28 cellular contexts compared by ENCODE assay signal in genomic region chr7:3606436-3606835, GRCh38.
"Had no signal": no experiment of that assay in that cellular context is flagged by ENCODE, and none has a peak within 500 bp of the region (broad histone marks: within the 10 kb centered on the region; RNA-seq: fewer than 3 reads in every experiment).

No MANE protein-coding gene starts in this region.

- H3K79me2 ChIP-seq: hepatocyte had no signal

- H3K4me1 ChIP-seq: colonic mucosa, heart left ventricle, left lung, right atrium auricular region, suprapubic skin, transverse colon had no signal

- H2AFZ ChIP-seq: hepatocyte had no signal

- DNase-seq: colonic mucosa; effector memory CD4-positive, alpha-beta T cell; erythroblast; esophagus squamous epithelium; foreskin melanocyte; heart left ventricle; kidney; left lung; mesendoderm; midbrain; naive thymus-derived CD8-positive, alpha-beta T cell; pancreas; stimulated activated CD4-positive, alpha-beta T cell treated with anti-CD3 and anti-CD28 coated beads, Interleukin-12 subunit alpha, Interleukin-12 subunit beta, amount 100 ng/mL, for 4 hours; stimulated activated CD4-positive, alpha-beta T cell treated with anti-CD3 and anti-CD28 coated beads, Interleukin-1b, Interleukin-23, amount 100 ng/mL, for 48 hours; stimulated activated CD4-positive, alpha-beta T cell treated with anti-CD3 and anti-CD28 coated beads, Interleukin-4, amount 100 ng/mL, for 1 hour; stimulated activated CD8-positive, alpha-beta memory T cell treated with anti-CD3 and anti-CD28 coated beads, Interleukin-4, amount 100 ng/mL, for 48 hours; stimulated activated naive CD4-positive, alpha-beta T cell; stimulated activated naive CD8-positive, alpha-beta T cell treated with anti-CD3 and anti-CD28 coated beads, Interleukin-15, amount 100 ng/mL, for 72 hours; transverse colon had no signal

- H3K4me3 ChIP-seq: colonic mucosa, esophagus squamous epithelium, heart left ventricle, hepatocyte, left lung, pancreas, right atrium auricular region, smooth muscle cell, suprapubic skin, transverse colon had no signal

- H3K27me3 Mint-ChIP-seq: dendritic cell treated with granulocyte-macrophage colony-stimulating factor and Interleukin-4, amounts not matched to agents 40 ng/mL and 50 ng/mL, for 4 days; stimulated activated naive CD8-positive, alpha-beta T cell treated with anti-CD3 and anti-CD28 coated beads, Interleukin-15, amount 100 ng/mL, for 72 hours had no signal

- H3K4me1 Mint-ChIP-seq: central memory CD8-positive, alpha-beta T cell; neural crest cell; stimulated activated naive CD8-positive, alpha-beta T cell treated with anti-CD3 and anti-CD28 coated beads, Interleukin-15, amount 100 ng/mL, for 72 hours had no signal

- H3K27ac ChIP-seq: colonic mucosa, esophagus squamous epithelium, heart left ventricle, hepatocyte, left lung, neutrophil, right atrium auricular region, suprapubic skin, transverse colon had no signal

- H3K27ac Mint-ChIP-seq: dendritic cell treated with granulocyte-macrophage colony-stimulating factor and Interleukin-4, amounts not matched to agents 40 ng/mL and 50 ng/mL, for 4 days; naive thymus-derived CD8-positive, alpha-beta T cell had no signal

- H3K9me3 ChIP-seq: colonic mucosa, neutrophil, pancreas, suprapubic skin, transverse colon had no signal

- H3K27me3 ChIP-seq: colonic mucosa, hepatocyte, left lung, neutrophil, pancreas, right atrium auricular region, suprapubic skin, transverse colon had no signal

- ATAC-seq: heart left ventricle; left lung; naive thymus-derived CD8-positive, alpha-beta T cell; pancreas; sciatic nerve; stimulated activated naive CD8-positive, alpha-beta T cell treated with anti-CD3 and anti-CD28 coated beads, Interleukin-15, amount 100 ng/mL, for 72 hours had no signal

- H3K4me3 Mint-ChIP-seq: central memory CD8-positive, alpha-beta T cell; dendritic cell treated with granulocyte-macrophage colony-stimulating factor and Interleukin-4, amounts not matched to agents 40 ng/mL and 50 ng/mL, for 4 days; naive thymus-derived CD8-positive, alpha-beta T cell; neural crest cell; stimulated activated naive CD8-positive, alpha-beta T cell treated with anti-CD3 and anti-CD28 coated beads, Interleukin-15, amount 100 ng/mL, for 72 hours had no signal

- H3K4me2 ChIP-seq: hepatocyte, smooth muscle cell had no signal

- H3K36me3 ChIP-seq: colonic mucosa, esophagus squamous epithelium, heart left ventricle, left lung, neutrophil, pancreas, right atrium auricular region, suprapubic skin, transverse colon had no signal
